Comparison of ENCODE assay signal across 8 cellular contexts in genomic region chr14:24307575-24308341, GRCh38. TPM values are rescaled to one million over a fixed set of nuclear protein-coding genes. Genes with fewer than 3 reads are reported as not detected.
A peak's percentile ranks its signal among the peaks of the same experiment; 100 is the strongest.
DNase-seq lines count a peak whose midpoint lies in the region; ATAC-seq and TF ChIP-seq lines count a peak whose summit lies in the region.

Gene CIDEB, minus strand, starts transcription at chr14:24307977. Its CDS starts 119 bp downstream, at chr14:24307858.

- H3K27ac ChIP-seq in adrenal gland (no peak within 1 kb of the TSS), heart left ventricle (no peak within 1 kb of the TSS), psoas muscle (no peak within 1 kb of the TSS)

- H3K27me3 ChIP-seq in adrenal gland (no peaks in the 10 kb centered on the region), heart left ventricle (no peaks in the 10 kb centered on the region), psoas muscle (ENCODE audit: insufficient read depth in 3 of 3, low read length in 2 of 3) (no peaks in the 10 kb centered on the region)

- peaks cover 0 to 52% of the 10 kb centered on the region in 2 donors for H3K36me3 ChIP-seq in adrenal gland (replicated peaks in 1 of 2)
- peaks cover 0 to 52% (median 46%) of the 10 kb centered on the region in 9 donors for H3K36me3 ChIP-seq in heart left ventricle
- peaks cover 0 to 54% of the 10 kb centered on the region in 2 donors for H3K36me3 ChIP-seq in psoas muscle (ENCODE audit: insufficient read depth in 1 of 2, low read depth in 1 of 2)

- no peak within 1 kb of the TSS for H3K4me3 ChIP-seq in adrenal gland
- H3K4me3 ChIP-seq in heart left ventricle, result no peak within 1 kb of the TSS
- H3K4me3 ChIP-seq in psoas muscle, result no peak within 1 kb of the TSS

- peaks cover 46% of the 10 kb centered on the region for H3K36me3 Mint-ChIP-seq in T-cell

- no peaks in the 10 kb centered on the region for H3K27me3 Mint-ChIP-seq in T-cell

- TF ChIP-seq CTCF in adrenal gland (IDR thresholded peaks at IDR 0.05) (peak; percentile 79 to 92 (median 86)), heart left ventricle (IDR thresholded peaks at IDR 0.05) (peak; percentile 79 to 96 (median 90)), psoas muscle (IDR thresholded peaks at IDR 0.05) (peak; percentile 81)

- H3K4me3 Mint-ChIP-seq in T-cell, result peak within 1 kb of the TSS in 2 of 3 donors; percentile 7 to 74

- no peaks in the 10 kb centered on the region for H3K9me3 Mint-ChIP-seq in T-cell

- ATAC-seq in T-cell (replicated peaks in 1 of 4) (no peak), heart left ventricle (peak in 3 of 4 donors; percentile 3 to 23 (median 13)), psoas muscle (peak in 3 of 4 donors; percentile 35 to 57 (median 42)), HG02970 (IDR thresholded peaks at IDR 0.05; ENCODE audit: low FRiP score, unreplicated experiment) (no peak)

- WGBS in adrenal gland, 4 donors, result 48 to 63% (median 57%) methylated on average over 5 to 6 of the region's 6 CpGs
- WGBS in heart left ventricle, 4 donors, result 56 to 63% (median 61%) methylated on average over 6 of the region's 6 CpGs
- WGBS in psoas muscle, 3 donors, result 59 to 62% (median 60%) methylated on average over 6 of the region's 6 CpGs

- H3K4me1 Mint-ChIP-seq in T-cell, result peaks cover 40 to 47% (median 46%) of the 10 kb centered on the region in 3 donors

- peak within 1 kb of the TSS; percentile 79 to 87 for H3K27ac Mint-ChIP-seq in T-cell

- POLR2A ChIA-PET in T-cell (lab: Charles Lee), result interaction anchor here in 1 of 2 donors (0.6 to 1.7 kb wide), 3 partner anchors 8 to 65 kb away, joined by 3 to 5 read pairs (median 4); partner anchors contain the start of genes DHRS1, NOP9 and TINF2

- H3K4me1 ChIP-seq in adrenal gland (replicated peaks in 1 of 2), result peaks cover 20 to 48% of the 10 kb centered on the region in 2 donors
- peaks cover 9 to 52% (median 32%) of the 10 kb centered on the region in 12 donors for H3K4me1 ChIP-seq in heart left ventricle
- peaks cover 13% of the 10 kb centered on the region for H3K4me1 ChIP-seq in psoas muscle

- H3K9me3 ChIP-seq in adrenal gland (replicated peaks in 1 of 3) (no peaks in the 10 kb centered on the region), heart left ventricle (no peaks in the 10 kb centered on the region), psoas muscle (no peaks in the 10 kb centered on the region)

- CTCF ChIA-PET in T-cell (lab: Charles Lee), result interaction anchor here (0.6 to 4.5 kb wide), 29 partner anchors 8 to 226 kb away, joined by 3 to 25 read pairs (median 4); partner anchors contain the start of genes CBLN3 (in 1 of the 2), DHRS1 (in 1 of the 2), EMC9 (in 1 of the 2) and KHNYN (in 1 of the 2)

- peak; percentile 38 for DNase-seq in NCI-H1105 treated with DMSO at 0.1 percent for 48 hours (lab: John Stamatoyannopoulos, UW)
- no peak for DNase-seq in NCI-H1105 (lab: John Stamatoyannopoulos, UW)
- DNase-seq in Kasumi-1 (lab: John Stamatoyannopoulos, UW), result peak; percentile 63 to 81
- DNase-seq in T-cell, result peak in 31 of 34 experiments; percentile 26 to 64 (median 44)
- peak in 6 of 7 donors; percentile 60 to 86 (median 72) for DNase-seq in adrenal gland
- peak in 3 of 5 donors; percentile 42 to 59 (median 58) for DNase-seq in heart left ventricle
- DNase-seq in psoas muscle, result peak in 1 of 2 donors; percentile 53

- no peak for TF ChIP-seq POLR2A in adrenal gland (IDR thresholded peaks at IDR 0.05)
- no peak for TF ChIP-seq POLR2A in heart left ventricle (IDR thresholded peaks at IDR 0.05)

- intact Hi-C loops in adrenal gland (cut with DNase I) (loop anchor here in 1 of 2 donors (10.0 kb wide), 1 partner anchor 63 kb away; the partner anchor contains the start of gene TINF2), heart left ventricle (cut with DNase I) (no loop called here), psoas muscle (cut with DNase I) (loop anchor here in 1 of 2 donors (5.0 kb wide), 1 partner anchor 250 kb away; no protein-coding TSS in a partner anchor)

RNA-seq across cellular contexts. Expression of gene CIDEB, which starts in this region (rescaled TPM):
- 10 to 100 TPM; 13.0 to 22.8 (median 20.8) TPM for total RNA-seq in T-cell
- total RNA-seq in adrenal gland, result 10 to 100 TPM; 16.4 to 62.1 (median 38.1) TPM
- polyA plus RNA-seq in adrenal gland, result 10 to 100 TPM; 17.5 to 73.7 (median 37.4) TPM
- 10 to 100 TPM in 1 of 9 donors, 1 to 10 TPM in 8; 1.7 to 10.1 (median 3.0) TPM for total RNA-seq in heart left ventricle
- polyA plus RNA-seq in heart left ventricle, result 1 to 10 TPM; 2.6 to 3.2 TPM
- total RNA-seq in psoas muscle, result 1 to 10 TPM in 3 of 4 donors, under 1 TPM in 1; 0.95 to 2.5 (median 1.8) TPM
- polyA plus RNA-seq in psoas muscle, result 1 to 10 TPM; 1.2 to 2.1 (median 1.3) TPM

Comparison
In these comparisons a context has a peak if more than half of its experiments do, and no peak if none do; other contexts are left out.
1. RNA of gene CIDEB (polyA plus RNA-seq): 17.5 to 73.7 TPM in adrenal gland; 2.6 to 3.2 TPM in heart left ventricle and 1.2 to 2.1 TPM in psoas muscle; every median in the first group is over 4 times any median in the second.
2. ATAC-seq: peak in heart left ventricle (3 of 4) and psoas muscle (3 of 4); none in T-cell (0 of 4) and HG02970 (single experiment).
3. Peak in every context shown above with its lines, with median percentiles within 50 percentile points of each other: CTCF ChIP-seq.